Comparison of ENCODE assay signal across 6 cellular contexts in genomic region chr5:132956166-132956799, GRCh38. TPM values are rescaled to one million over a fixed set of nuclear protein-coding genes. Genes with fewer than 3 reads are reported as not detected.
A peak's percentile ranks its signal among the peaks of the same experiment; 100 is the strongest.
DNase-seq lines count a peak whose midpoint lies in the region; ATAC-seq, FAIRE-seq and TF ChIP-seq lines count a peak whose summit lies in the region.
"Not testable (repeated sequence)": the region's sequence is repeated elsewhere in the genome, so short reads cannot be mapped to it uniquely, and the experiment has no call there.

No MANE protein-coding gene starts in this region.

- not testable (repeated sequence) for H3K9me3 Mint-ChIP-seq in chondrocyte (ENCODE audit: low read depth)

- not testable (repeated sequence) for H3K23ac ChIP-seq in trophoblast cell (ENCODE audit: low read length)

- H3K27ac Mint-ChIP-seq in T-helper 17 cell = not testable (repeated sequence)
- H3K27ac Mint-ChIP-seq in chondrocyte (ENCODE audit: unreplicated experiment) = peak overlapping the region; percentile 8

- TF ChIP-seq EP300 in K562 (IDR thresholded peaks at IDR 0.05; ENCODE audit: low read length) = not testable (repeated sequence)

- H3K79me1 ChIP-seq in trophoblast cell (ENCODE audit: low read length) = not testable (repeated sequence)

- H2BK120ac ChIP-seq in trophoblast cell (ENCODE audit: insufficient read depth, low read length, poor library complexity) = not testable (repeated sequence)

- H3K9ac ChIP-seq in K562 (ENCODE audit: insufficient read depth in 1 of 2, low read depth in 2 of 2, low read length in 2 of 2); trophoblast cell (ENCODE audit: low read length): not testable (repeated sequence)

- peak overlapping the region; percentile 36 for H3K4me3 Mint-ChIP-seq in T-helper 17 cell
- not testable (repeated sequence) for H3K4me3 Mint-ChIP-seq in chondrocyte (ENCODE audit: unreplicated experiment)

- H3K4me2 ChIP-seq in K562 (ENCODE audit: insufficient read depth, low read length); trophoblast cell (ENCODE audit: low read length): not testable (repeated sequence)

- H2BK5ac ChIP-seq in trophoblast cell (ENCODE audit: low read depth, low read length, poor library complexity) = not testable (repeated sequence)

- WGBS in K562 (ENCODE audit: insufficient coverage, low coverage, missing lambda C conversion rate) = 87% methylated on average over 6 of the region's 6 CpGs
- no CpG with 5 or more reads among the region's 6 CpGs for WGBS in trophoblast cell (ENCODE audit: extremely low coverage, insufficient coverage, insufficient read length)

- H3K4me1 Mint-ChIP-seq in T-helper 17 cell = peaks cover 41% of the 10 kb centered on the region
- H3K4me1 Mint-ChIP-seq in chondrocyte (ENCODE audit: low read depth) = peaks cover 63% of the 10 kb centered on the region

- H3K36me3 ChIP-seq in HEK293 (ENCODE audit: control insufficient read depth in 2 of 2, insufficient read depth in 1 of 2, low read length in 2 of 2) (peaks cover 8 to 30% of the 10 kb centered on the region in 2 experiments; a peak in 2 of 3 replicates), K562 (ENCODE audit: control insufficient read depth, insufficient read depth, low read length) (peaks cover 19% of the 10 kb centered on the region; the same call in 2 of the 3 replicates), trophoblast cell (ENCODE audit: control insufficient read depth in 1 of 2, insufficient read depth in 2 of 2, low read length in 2 of 2) (peaks cover 10 to 11% of the 10 kb centered on the region in 2 experiments)
- not testable (repeated sequence) for H3K36me3 ChIP-seq in gastrocnemius medialis

- H3K79me2 ChIP-seq in K562 (ENCODE audit: control insufficient read depth, insufficient read depth, low read length) (peaks cover 90% of the 10 kb centered on the region), trophoblast cell (ENCODE audit: control insufficient read depth, insufficient read depth, low read length, poor library complexity) (peaks cover 30% of the 10 kb centered on the region)

- not testable (repeated sequence) for H3K4me1 ChIP-seq in HEK293 (ENCODE audit: control insufficient read depth, insufficient read depth, low read length); K562 (replicated peaks in 1 of 2; ENCODE audit: control insufficient read depth in 2 of 2, insufficient read depth in 2 of 2, low read length in 2 of 2); trophoblast cell (ENCODE audit: control insufficient read depth in 1 of 2, insufficient read depth in 2 of 2, low read length in 2 of 2)
- peaks cover 47 to 50% of the 10 kb centered on the region in 2 donors for H3K4me1 ChIP-seq in gastrocnemius medialis

- POLR2A ChIA-PET in HEK293 (lab: Yijun Ruan, JAX) = not testable (repeated sequence)
- POLR2A ChIA-PET in K562 (lab: Yijun Ruan, JAX) = interaction anchor here (0.9 kb wide), 1 partner anchor 51 kb away, joined by 3 read pairs; no protein-coding TSS in a partner anchor

- not testable (repeated sequence) for H2AK5ac ChIP-seq in trophoblast cell (ENCODE audit: low read length)

- not testable (repeated sequence) for H3K27me3 Mint-ChIP-seq in T-helper 17 cell; chondrocyte (ENCODE audit: low read depth)

- H3K9me1 ChIP-seq in K562 (ENCODE audit: control insufficient read depth, insufficient read depth, low read length) = not testable (repeated sequence)

- CTCF ChIA-PET in HEK293 (lab: Yijun Ruan, JAX); K562 (lab: Yijun Ruan, JAX; ENCODE audit: low intra/inter-chr PET ratio): not testable (repeated sequence)

- not testable (repeated sequence) for H2BK12ac ChIP-seq in trophoblast cell (ENCODE audit: low read length)

- not testable (repeated sequence) for DNase-seq in T-helper 17 cell; K562 (ENCODE audit: extremely low read depth in 1 of 4, low spot score in 3 of 4); chondrocyte (ENCODE audit: low spot score); trophoblast cell; gastrocnemius medialis

- H3K14ac ChIP-seq in trophoblast cell (ENCODE audit: low read length) = not testable (repeated sequence)

- not testable (repeated sequence) for H3K9me3 ChIP-seq in HEK293 (ENCODE audit: control insufficient read depth, insufficient read depth, low read depth, low read length); T-helper 17 cell (ENCODE audit: control insufficient read depth, low read length, poor library complexity, severe bottlenecking); K562 (replicated peaks; ENCODE audit: control insufficient read depth, insufficient read depth, low read depth, low read length); trophoblast cell (ENCODE audit: insufficient read depth, low read depth, low read length); gastrocnemius medialis

- H3K27ac ChIP-seq in HEK293 (ENCODE audit: extremely low read depth, low read depth, low read length); K562 (ENCODE audit: extremely low read depth, low read depth, low read length); trophoblast cell (ENCODE audit: low read depth, low read length): not testable (repeated sequence)
- H3K27ac ChIP-seq in gastrocnemius medialis = peak overlapping the region; percentile 33 to 51 (median 47)

- not testable (repeated sequence) for H2AFZ ChIP-seq in K562 (ENCODE audit: low read depth, low read length); trophoblast cell (ENCODE audit: insufficient read depth, low read length, poor library complexity)

- ATAC-seq in T-helper 17 cell, K562: not testable (repeated sequence)
- ATAC-seq in gastrocnemius medialis = peak in 1 of 2 donors; percentile 37

- not testable (repeated sequence) for TF ChIP-seq RAD21 in K562 (CRISPR knock-in tag; conservative IDR thresholded peaks at IDR 0.05 in 1 of 2, IDR thresholded peaks at IDR 0.05 in 1 of 2)

- not testable (repeated sequence) for BruUV-seq in K562 (replicated peaks; lab: Mats Ljungman, UMichigan)

- not testable (repeated sequence) for H3K18ac ChIP-seq in trophoblast cell (ENCODE audit: low read length)

- not testable (repeated sequence) for H4K12ac ChIP-seq in trophoblast cell (ENCODE audit: low read depth, low read length)

- H4K20me1 ChIP-seq in K562 (replicated peaks; ENCODE audit: control insufficient read depth, insufficient read depth, low read length) = not testable (repeated sequence)

- H3K36me3 Mint-ChIP-seq in T-helper 17 cell (ENCODE audit: low read depth); chondrocyte (ENCODE audit: low read depth): not testable (repeated sequence)

- H4K8ac ChIP-seq in trophoblast cell (ENCODE audit: low read depth, low read length) = not testable (repeated sequence)

- H4K91ac ChIP-seq in trophoblast cell (ENCODE audit: low read depth, low read length) = not testable (repeated sequence)

- peak overlapping the region; percentile 93 for H3K4ac ChIP-seq in trophoblast cell (ENCODE audit: low read depth, low read length)

- not testable (repeated sequence) for H3K4me3 ChIP-seq in HEK293 (ENCODE audit: low read depth, low read length); K562; trophoblast cell (ENCODE audit: low read depth, low read length); gastrocnemius medialis

- TF ChIP-seq CTCF in HEK293 (tag by site-specific recombination; IDR thresholded peaks at IDR 0.05); K562 (IDR thresholded peaks at IDR 0.05 in 2 of 3, conservative IDR thresholded peaks at IDR 0.05 in 1 of 3; ENCODE audit: insufficient read depth in 2 of 3, low read depth in 1 of 3, low read length in 3 of 3); chondrocyte (IDR thresholded peaks at IDR 0.05); gastrocnemius medialis (IDR thresholded peaks at IDR 0.05 in 4 of 5, conservative IDR thresholded peaks at IDR 0.05 in 1 of 5): not testable (repeated sequence)

- intact Hi-C loops in K562 (cut with micrococcal nuclease); gastrocnemius medialis (cut with DNase I; ENCODE audit: low total_unique reads): not testable (repeated sequence)

- TF ChIP-seq POLR2A in K562 (conservative IDR thresholded peaks at IDR 0.05); gastrocnemius medialis (IDR thresholded peaks at IDR 0.05): not testable (repeated sequence)

- in situ Hi-C loops in K562 (cut with MboI); gastrocnemius medialis (cut with MboI; ENCODE audit: low sequenced_read_pairs in 4 of 4): not testable (repeated sequence)

- H3K27me3 ChIP-seq in K562 (ENCODE audit: control insufficient read depth in 2 of 2, insufficient read depth in 2 of 2, low read length in 2 of 2); trophoblast cell (ENCODE audit: insufficient read depth, low read length); gastrocnemius medialis: not testable (repeated sequence)

- not testable (repeated sequence) for FAIRE-seq in K562 (lab: Jason Lieb, UNC)

RNA-seq across cellular contexts. Expression of gene AFF4, which starts 7.2 kb away (rescaled TPM):
- total RNA-seq in T-helper 17 cell (10 to 100 TPM; 69.2 to 74.6 TPM), K562 (2014; rRNA removed) (9.9 and 11.3 TPM in 2 replicates), K562 (2014; rRNA removed; fragmentation: Illumina TruSeq; extraction: Trizol) (19.9 and 21.4 TPM in 2 replicates), K562 (2015; rRNA removed; fragmentation: Illumina TruSeq; extraction: Trizol) (17.9 and 18.9 TPM in 2 replicates), K562 (2021) (22.5 and 25.8 TPM in 2 replicates), chondrocyte (104 to 128 TPM (median 122 TPM) in 3 replicates), gastrocnemius medialis (100 to 1,000 TPM in 1 of 4 donors, 10 to 100 TPM in 3; 36.7 to 153 (median 67.5) TPM)
- 90.2 and 159 TPM in 2 replicates for total RNA-seq in K562 (2011; cell fraction: chromatin; rRNA removed; ENCODE audit: low replicate concordance)
- total RNA-seq in K562 (2011; cell fraction: nucleolus; rRNA removed) = 22.8 and 25.4 TPM in 2 replicates
- 48.5 and 81.4 TPM in 2 replicates for total RNA-seq in K562 (2011; cell fraction: nucleoplasm; rRNA removed)
- polyA plus RNA-seq in K562 (2011; rRNA removed) (14.2 and 20.7 TPM in 2 replicates), K562 (2014; fragmentation: Illumina TruSeq; extraction: Trizol) (17.0 and 19.6 TPM in 2 replicates), K562 (2014; fragmentation: Nextera tagmentation; extraction: Ambion mirVana) (1 to 10 TPM; 1.7 to 3.6 TPM), K562 (2014; rRNA removed) (7.9 and 9.0 TPM in 2 replicates)
- 8.5 and 10.0 TPM in 2 replicates for polyA plus RNA-seq in K562 (2011; cell fraction: cytosol; rRNA removed)
- polyA plus RNA-seq in K562 (2011; cell fraction: nucleus; rRNA removed) = 28.6 and 30.9 TPM in 2 replicates
- polyA plus RNA-seq in K562 (2012) = 12.1 and 17.1 TPM in 2 replicates
- 36.7 and 38.9 TPM in 2 replicates for polyA minus RNA-seq in K562 (2011; rRNA and poly(A)+ RNA removed)
- 21.8 and 26.6 TPM in 2 replicates for polyA minus RNA-seq in K562 (2011; cell fraction: cytosol; rRNA and poly(A)+ RNA removed)
- polyA minus RNA-seq in K562 (2011; cell fraction: nucleus; rRNA and poly(A)+ RNA removed) = 20.3 and 38.2 TPM in 2 replicates
- polyA plus RNA-seq in trophoblast cell (2013) = 66.8 and 66.9 TPM in 2 replicates
